ENCODE assay signal across 8 cellular contexts in genomic region chr5:989961-990530, GRCh38. TPM values are rescaled to one million over a fixed set of nuclear protein-coding genes. Genes with fewer than 3 reads are reported as not detected.
DNase-seq lines count a peak whose midpoint lies in the region; ATAC-seq, FAIRE-seq and TF ChIP-seq lines count a peak whose summit lies in the region.

No MANE protein-coding gene starts in this region.

- H3K27me3 Mint-ChIP-seq in activated CD8-positive, alpha-beta memory T cell treated with anti-CD3 and anti-CD28 coated beads, Interleukin-2, amount 10 ng/mL, durations not matched to agents 7 days and 5 days: peaks cover 44% of the 10 kb centered on the region

- no peak for ATAC-seq in activated CD8-positive, alpha-beta memory T cell treated with anti-CD3 and anti-CD28 coated beads, Interleukin-2, amount 10 ng/mL, durations not matched to agents 7 days and 5 days
- no peak for ATAC-seq in GM19463 (IDR thresholded peaks at IDR 0.05; ENCODE audit: unreplicated experiment)

- FAIRE-seq in RCC 7860 (lab: Jason Lieb, UNC): no peak

- H3K4me1 ChIP-seq in uterus: no peaks in the 10 kb centered on the region

- CTCF ChIA-PET in activated CD8-positive, alpha-beta memory T cell treated with anti-CD3 and anti-CD28 coated beads, Interleukin-2, amount 10 ng/mL, durations not matched to agents 7 days and 5 days (lab: Charles Lee): interaction anchor here (0.8 to 1.0 kb wide), 3 partner anchors 41 to 150 kb away, joined by 3 read pairs; no protein-coding TSS in a partner anchor

- DNase-seq in activated CD8-positive, alpha-beta memory T cell treated with anti-CD3 and anti-CD28 coated beads, Interleukin-2, amount 10 ng/mL, durations not matched to agents 7 days and 5 days: peak; percentile 34
- DNase-seq in activated CD8-positive, alpha-beta memory T cell treated with anti-CD3 and anti-CD28 coated beads, Interleukin-2, amount 50 U/mL, for 48 hours: no peak
- DNase-seq in erythroblast (lab: John Stamatoyannopoulos, UW) (peak; percentile 30 to 55), medulla oblongata (ENCODE audit: extremely low spot score) (peak; percentile 89), uterus (peak; percentile 48 to 55), EL (no peak), RCC 7860 (ENCODE audit: low spot score) (no peak)

- H3K4me3 ChIP-seq in uterus: no peak overlapping the region

- no peaks in the 10 kb centered on the region for H3K36me3 ChIP-seq in uterus

- H3K4me1 Mint-ChIP-seq in activated CD8-positive, alpha-beta memory T cell treated with anti-CD3 and anti-CD28 coated beads, Interleukin-2, amount 10 ng/mL, durations not matched to agents 7 days and 5 days: peaks cover 1% of the 10 kb centered on the region

- TF ChIP-seq POLR2A in erythroblast (IDR thresholded peaks at IDR 0.05; ENCODE audit: low read length): no peak
- no peak for TF ChIP-seq POLR2A in uterus (IDR thresholded peaks at IDR 0.05)

- no peak overlapping the region for H3K27ac Mint-ChIP-seq in activated CD8-positive, alpha-beta memory T cell treated with anti-CD3 and anti-CD28 coated beads, Interleukin-2, amount 10 ng/mL, durations not matched to agents 7 days and 5 days

- no peaks in the 10 kb centered on the region for H3K9me3 ChIP-seq in uterus

- peaks cover 6% of the 10 kb centered on the region for H3K9me3 Mint-ChIP-seq in activated CD8-positive, alpha-beta memory T cell treated with anti-CD3 and anti-CD28 coated beads, Interleukin-2, amount 10 ng/mL, durations not matched to agents 7 days and 5 days (ENCODE audit: low read depth)

- intact Hi-C loops in uterus (cut with DNase I; ENCODE audit: low total_unique reads): no loop called here

- H3K36me3 Mint-ChIP-seq in activated CD8-positive, alpha-beta memory T cell treated with anti-CD3 and anti-CD28 coated beads, Interleukin-2, amount 10 ng/mL, durations not matched to agents 7 days and 5 days: peaks cover 3% of the 10 kb centered on the region

- peak overlapping the region in 1 of 2 donors; percentile 21 for H3K27ac ChIP-seq in uterus

- no peaks in the 10 kb centered on the region for H3K27me3 ChIP-seq in uterus

- H3K4me3 Mint-ChIP-seq in activated CD8-positive, alpha-beta memory T cell treated with anti-CD3 and anti-CD28 coated beads, Interleukin-2, amount 10 ng/mL, durations not matched to agents 7 days and 5 days: no peak overlapping the region

- TF ChIP-seq CTCF in uterus (IDR thresholded peaks at IDR 0.05): peak in 3 of 4 experiments; percentile 33 to 62 (median 43)

RNA-seq across cellular contexts. Expression of gene NKD2, which starts 18.6 kb away (rescaled TPM):
- total RNA-seq in activated CD8-positive, alpha-beta memory T cell treated with anti-CD3 and anti-CD28 coated beads, Interleukin-2, amount 10 ng/mL, durations not matched to agents 7 days and 5 days: 1 to 10 TPM; 4.2 to 6.5 TPM
- total RNA-seq in uterus: 10 to 100 TPM in 1 of 4 donors, 1 to 10 TPM in 1, not detected in 2; 2.5 to 11.1 TPM

Comparison
In these comparisons a context has a peak if more than half of its experiments do, and no peak if none do; other contexts are left out.
1. DNase-seq: peak in activated CD8-positive, alpha-beta memory T cell treated with anti-CD3 and anti-CD28 coated beads, Interleukin-2, amount 10 ng/mL, durations not matched to agents 7 days and 5 days (single experiment), erythroblast (2 of 2), medulla oblongata (single experiment) and uterus (2 of 2); none in activated CD8-positive, alpha-beta memory T cell treated with anti-CD3 and anti-CD28 coated beads, Interleukin-2, amount 50 U/mL, for 48 hours (single experiment), EL (single experiment) and RCC 7860 (single experiment).